In genomic region chr10:61120805-61121204, GRCh38 we compare ENCODE assay signal across 12 cellular contexts.
A peak's percentile ranks its signal among the peaks of the same experiment; 100 is the strongest.
DNase-seq lines count a peak whose midpoint lies in the region; ATAC-seq and TF ChIP-seq lines count a peak whose summit lies in the region.
"Had no signal": no experiment of that assay in that cellular context is flagged by ENCODE, and none has a peak within 500 bp of the region (broad histone marks: within the 10 kb centered on the region; RNA-seq: fewer than 3 reads in every experiment).

No MANE protein-coding gene starts in this region.

- POLR2A ChIA-PET in HEK293T (lab: Yijun Ruan, JAX): no interaction called here

- CTCF ChIA-PET in HEK293T (lab: Yijun Ruan, JAX): no interaction called here

- DNase-seq in HEK293T (ENCODE audit: extremely low spot score): no peak
- no peak for DNase-seq in posterior cingulate gyrus
- DNase-seq in germinal center (ENCODE audit: low spot score): no peak
- DNase-seq: activated CD4-positive, CD25-positive, alpha-beta regulatory T cell treated with anti-CD3 and anti-CD28 coated beads, Interleukin-2, amount 50 U/mL, for 72 hours; activated T-cell treated with anti-CD3 and anti-CD28 coated beads, Interleukin-2, amount 50 U/mL, for 72 hours; CD8-positive, alpha-beta T cell; NCI-H2171 treated with DMSO at 0.1 percent for 48 hours; testis had no signal

- intact Hi-C loops in posterior cingulate gyrus (cut with DNase I): no loop called here

- peak; percentile 61 for ATAC-seq in GM19324 (IDR thresholded peaks at IDR 0.05; ENCODE audit: low FRiP score, unreplicated experiment)
- ATAC-seq in GM21825 (IDR thresholded peaks at IDR 0.05; ENCODE audit: unreplicated experiment): peak; percentile 67
- peak; percentile 44 for ATAC-seq in HG03159 (IDR thresholded peaks at IDR 0.05; ENCODE audit: unreplicated experiment)
- no peak for ATAC-seq in GM19452 (IDR thresholded peaks at IDR 0.05; ENCODE audit: unreplicated experiment)
- ATAC-seq: CD8-positive, alpha-beta T cell had no signal

TF ChIP-seq in HEK293T, 16 proteins besides CTCF, POLR2A, EP300 and RAD21:
- no peak for TF ChIP-seq SUZ12 (IDR thresholded peaks at IDR 0.05)
TF ChIP-seq in HEK293T: peak in this region for 0.
